Comparison of ENCODE assay signal across 10 cellular contexts in the genomic region with DNA sequence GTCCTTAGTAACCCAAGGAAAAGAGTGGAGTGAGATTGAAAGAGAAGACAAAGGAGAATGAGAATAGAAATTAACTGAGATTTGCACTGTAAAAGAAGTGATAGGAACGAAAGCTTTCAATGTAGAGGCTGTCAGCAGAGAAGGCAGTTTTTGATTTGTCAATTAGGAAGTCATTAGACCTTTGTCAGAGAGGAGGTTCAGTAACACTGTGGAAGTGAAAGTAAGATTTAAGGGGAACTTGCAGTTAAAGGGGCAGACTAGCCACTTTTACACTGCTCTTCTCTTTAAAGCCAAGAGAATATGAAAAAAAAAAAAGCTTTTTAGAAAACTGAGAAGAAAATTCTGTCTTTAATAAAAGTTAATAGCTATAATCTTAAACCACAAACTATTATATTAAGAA. TPM values are rescaled to one million over a fixed set of nuclear protein-coding genes. Genes with fewer than 3 reads are reported as not detected.
DNase-seq lines count a peak whose midpoint lies in the region; ATAC-seq, FAIRE-seq and TF ChIP-seq lines count a peak whose summit lies in the region.
"Had no signal": no experiment of that assay in that cellular context is flagged by ENCODE, and none has a peak within 500 bp of the region (broad histone marks: within the 10 kb centered on the region; RNA-seq: fewer than 3 reads in every experiment).

No MANE protein-coding gene starts in this region.

- H3K9me3 ChIP-seq in mammary epithelial cell (replicated peaks; ENCODE audit: insufficient read depth, low read length) (no peaks in the 10 kb centered on the region), vagina (no peaks in the 10 kb centered on the region)

- no peak for ATAC-seq in stimulated activated naive CD8-positive, alpha-beta T cell treated with anti-CD3 and anti-CD28 coated beads, Interleukin-15, Interleukin-2, amounts not matched to agents 100 U/mL and 50 U/mL, for 24 hours
- peak; percentile 90 for ATAC-seq in HG03280 (IDR thresholded peaks at IDR 0.05; ENCODE audit: unreplicated experiment)

- H3K27me3 ChIP-seq in mammary epithelial cell (ENCODE audit: insufficient read depth, low read length) (no peaks in the 10 kb centered on the region), vagina (no peaks in the 10 kb centered on the region)

- in situ Hi-C loops in mammary epithelial cell (cut with MboI; ENCODE audit: low sequenced_read_pairs in 2 of 2), result no loop called here

- H3K4me1 Mint-ChIP-seq in stimulated activated naive CD8-positive, alpha-beta T cell treated with anti-CD3 and anti-CD28 coated beads, Interleukin-15, Interleukin-2, amounts not matched to agents 100 ng/mL and 50 ng/mL, for 24 hours (ENCODE audit: low read depth), result peaks cover 12% of the 10 kb centered on the region
- no peaks in the 10 kb centered on the region for H3K4me1 Mint-ChIP-seq in glutamatergic neuron (ENCODE audit: low read depth, unreplicated experiment)
- H3K4me1 Mint-ChIP-seq: nephron had no signal

- H3K27me3 Mint-ChIP-seq in stimulated activated naive CD8-positive, alpha-beta T cell treated with anti-CD3 and anti-CD28 coated beads, Interleukin-15, Interleukin-2, amounts not matched to agents 100 ng/mL and 50 ng/mL, for 24 hours, result no peaks in the 10 kb centered on the region
- no peaks in the 10 kb centered on the region for H3K27me3 Mint-ChIP-seq in glutamatergic neuron (ENCODE audit: unreplicated experiment)

- peak overlapping the region; percentile 1 for H3K4me3 Mint-ChIP-seq in stimulated activated naive CD8-positive, alpha-beta T cell treated with anti-CD3 and anti-CD28 coated beads, Interleukin-15, Interleukin-2, amounts not matched to agents 100 ng/mL and 50 ng/mL, for 24 hours
- no peak overlapping the region for H3K4me3 Mint-ChIP-seq in glutamatergic neuron (ENCODE audit: unreplicated experiment)
- H3K4me3 Mint-ChIP-seq: nephron had no signal

- H3K36me3 Mint-ChIP-seq in stimulated activated naive CD8-positive, alpha-beta T cell treated with anti-CD3 and anti-CD28 coated beads, Interleukin-15, Interleukin-2, amounts not matched to agents 100 ng/mL and 50 ng/mL, for 24 hours (ENCODE audit: low read depth), result no peaks in the 10 kb centered on the region
- no peaks in the 10 kb centered on the region for H3K36me3 Mint-ChIP-seq in glutamatergic neuron (ENCODE audit: unreplicated experiment)

- BruUV-seq in mammary epithelial cell (replicated peaks; lab: Mats Ljungman, UMichigan), result no TSS peak

- no peaks in the 10 kb centered on the region for H3K9me3 Mint-ChIP-seq in stimulated activated naive CD8-positive, alpha-beta T cell treated with anti-CD3 and anti-CD28 coated beads, Interleukin-15, Interleukin-2, amounts not matched to agents 100 ng/mL and 50 ng/mL, for 24 hours
- no peaks in the 10 kb centered on the region for H3K9me3 Mint-ChIP-seq in glutamatergic neuron (ENCODE audit: unreplicated experiment)
- H3K9me3 Mint-ChIP-seq: nephron had no signal

- H3K4me2 ChIP-seq in mammary epithelial cell (ENCODE audit: insufficient read depth, low read depth, low read length), result peak overlapping the region; percentile 14

- H4K20me1 ChIP-seq in mammary epithelial cell (ENCODE audit: insufficient read depth, low read length), result no peaks in the 10 kb centered on the region

- H3K4me3 ChIP-seq in mammary epithelial cell (replicated peaks in 1 of 3; ENCODE audit: insufficient read depth in 1 of 3, low read depth in 2 of 3, low read length in 3 of 3) (no peak overlapping the region), vagina (no peak overlapping the region)

- peak overlapping the region; percentile 63 for H2AFZ ChIP-seq in mammary epithelial cell (ENCODE audit: low read depth, low read length)

- no peak for FAIRE-seq in HTR-8/SVneo (lab: Jason Lieb, UNC)

- CTCF ChIA-PET in mammary epithelial cell (lab: Charles Lee; ENCODE audit: low non-redundant PET), result no interaction called here

- DNase-seq in stimulated activated naive CD8-positive, alpha-beta T cell treated with anti-CD3 and anti-CD28 coated beads, Interleukin-15, Interleukin-2, amounts not matched to agents 100 U/mL and 50 U/mL, for 24 hours, result no peak
- DNase-seq in mammary epithelial cell (no peak), vagina (ENCODE audit: extremely low spot score in 2 of 2) (no peak), glutamatergic neuron (no peak), epidermal melanocyte (ENCODE audit: insufficient read length, low spot score) (no peak), HTR-8/SVneo (ENCODE audit: insufficient read length, low spot score) (no peak)

- TF ChIP-seq CTCF in mammary epithelial cell (conservative IDR thresholded peaks at IDR 0.05 in 1 of 2, IDR thresholded peaks at IDR 0.05 in 1 of 2; ENCODE audit: extremely low read depth in 1 of 2, insufficient read depth in 1 of 2, low read depth in 1 of 2, low read length in 2 of 2), result no peak
- no peak for TF ChIP-seq CTCF in vagina (IDR thresholded peaks at IDR 0.05)
- no peak for TF ChIP-seq CTCF in glutamatergic neuron (IDR thresholded peaks at IDR 0.05; ENCODE audit: partially characterized antibody, unreplicated experiment)

- intact Hi-C loops in mammary epithelial cell (cut with micrococcal nuclease) (loop anchor here (10.0 kb wide), 1 partner anchor 111 kb away; no protein-coding TSS in a partner anchor), vagina (cut with DNase I) (no loop called here)

- H3K79me2 ChIP-seq in mammary epithelial cell (ENCODE audit: insufficient read depth, low read length), result no peaks in the 10 kb centered on the region

- no peak for TF ChIP-seq POLR2A in vagina (IDR thresholded peaks at IDR 0.05)

- peak overlapping the region; percentile 2 for H3K9ac ChIP-seq in mammary epithelial cell (ENCODE audit: insufficient read depth, low read length)

- H3K27ac Mint-ChIP-seq in stimulated activated naive CD8-positive, alpha-beta T cell treated with anti-CD3 and anti-CD28 coated beads, Interleukin-15, Interleukin-2, amounts not matched to agents 100 ng/mL and 50 ng/mL, for 24 hours, result no peak overlapping the region
- H3K27ac Mint-ChIP-seq in glutamatergic neuron (ENCODE audit: unreplicated experiment), result no peak overlapping the region
- H3K27ac Mint-ChIP-seq: nephron had no signal

- 86% methylated on average over 1 of the region's 1 CpG for WGBS in mammary epithelial cell (ENCODE audit: low coverage, missing lambda C conversion rate)

- dilution Hi-C loops in mammary epithelial cell (cut with HindIII; ENCODE audit: low sequenced_read_pairs), result no loop called here

- H3K27ac ChIP-seq in mammary epithelial cell (ENCODE audit: insufficient read depth, low read depth, low read length) (peak overlapping the region; percentile 98), vagina (peak overlapping the region; percentile 27)

- H3K4me1 ChIP-seq in mammary epithelial cell (ENCODE audit: insufficient read depth, low read length) (peaks cover 35% of the 10 kb centered on the region), vagina (peaks cover 16% of the 10 kb centered on the region)

- no peaks in the 10 kb centered on the region for H3K36me3 ChIP-seq in mammary epithelial cell (ENCODE audit: insufficient read depth, low read length)
- H3K36me3 ChIP-seq in vagina, result no peaks in the 10 kb centered on the region

RNA-seq across cellular contexts. Expression of a gene that starts 11.5 kb away (rescaled TPM):
- 1 to 10 TPM; 1.6 to 3.3 TPM for total RNA-seq in mammary epithelial cell
- polyA plus RNA-seq in mammary epithelial cell, result 1.4 TPM
- polyA minus RNA-seq in mammary epithelial cell, result 0.62 TPM
- 3.7 TPM for total RNA-seq in vagina
- total RNA-seq in glutamatergic neuron (ENCODE audit: unreplicated experiment), result not detected
- total RNA-seq: activated CD8-positive, alpha-beta memory T cell treated with anti-CD3 and anti-CD28 coated beads for 36 hours had no signal
